8 cellular contexts compared by ENCODE assay signal in genomic region chr22:24894220-24894975, GRCh38. TPM values are rescaled to one million over a fixed set of nuclear protein-coding genes. Genes with fewer than 3 reads are reported as not detected.
DNase-seq lines count a peak whose midpoint lies in the region; ATAC-seq lines count a peak whose summit lies in the region.

No MANE protein-coding gene starts in this region.

- peak; percentile 97 for DNase-seq in Caki2 (ENCODE audit: low read depth)
- peak; percentile 58 for DNase-seq in NCI-H1105 treated with DMSO at 0.1 percent for 48 hours (lab: John Stamatoyannopoulos, UW)
- peak; percentile 97 for DNase-seq in amniotic epithelial cell (ENCODE audit: low read depth)
- peak; percentile 81 to 93 (median 92) for DNase-seq in right cardiac atrium
- no peak for DNase-seq in NK-92 treated with Interleukin-12 subunit alpha and Interleukin-12 subunit beta, amount 100 ng/mL, for 24 hours (lab: John Stamatoyannopoulos, UW)
- DNase-seq in activated CD4-positive, alpha-beta T cell treated with anti-CD3 and anti-CD28 coated beads for 1 hour, result no peak

- intact Hi-C loops in right cardiac atrium (cut with DNase I), result no loop called here

- peak overlapping the region in 2 of 3 donors; percentile 35 to 36 for H3K9ac ChIP-seq in skeletal muscle tissue (ENCODE audit: low read depth in 1 of 3, low read length in 3 of 3)

- H3K36me3 ChIP-seq in skeletal muscle tissue (ENCODE audit: control insufficient read depth in 3 of 3, insufficient read depth in 3 of 3, low read length in 3 of 3), result no peaks in the 10 kb centered on the region

- WGBS in right cardiac atrium, result 27% methylated on average over 16 of the region's 16 CpGs

- H3K27me3 ChIP-seq in right cardiac atrium (ENCODE audit: control insufficient read depth, insufficient read depth) (no peaks in the 10 kb centered on the region), skeletal muscle tissue (ENCODE audit: control insufficient read depth in 3 of 3, insufficient read depth in 3 of 3, low read length in 3 of 3) (peaks cover 0 to 3% (median 0%) of the 10 kb centered on the region in 3 donors)

- H3K4me3 ChIP-seq in right cardiac atrium (ENCODE audit: low read length) (no peak overlapping the region), skeletal muscle tissue (ENCODE audit: low read length in 3 of 3) (peak overlapping the region; percentile 28 to 54 (median 50))

- H3K27ac ChIP-seq in right cardiac atrium (ENCODE audit: low read length) (peak overlapping the region; percentile 54), skeletal muscle tissue (ENCODE audit: low read depth, low read length) (peak overlapping the region; percentile 86)

- peak; percentile 91 to 93 for ATAC-seq in right cardiac atrium
- no peak for ATAC-seq in HG03135 (IDR thresholded peaks at IDR 0.05; ENCODE audit: unreplicated experiment)

- H3K4me1 ChIP-seq in right cardiac atrium (ENCODE audit: control insufficient read depth, insufficient read depth, low read length) (no peaks in the 10 kb centered on the region), skeletal muscle tissue (ENCODE audit: control insufficient read depth in 3 of 3, insufficient read depth in 3 of 3, low read length in 3 of 3) (peaks cover 15 to 19% (median 15%) of the 10 kb centered on the region in 3 donors)

- no peaks in the 10 kb centered on the region for H3K9me3 ChIP-seq in right cardiac atrium (ENCODE audit: control insufficient read depth, low read length)
- H3K9me3 ChIP-seq in skeletal muscle tissue (ENCODE audit: control insufficient read depth in 3 of 3, low read length in 3 of 3), result no peaks in the 10 kb centered on the region

- in situ Hi-C loops in Caki2 (cut with HindIII; ENCODE audit: low pct_unique_long_range_greater_than_20kb, low sequenced_read_pairs), result no loop called here

RNA-seq across cellular contexts. Expression of gene LHFPL7, which starts 52.1 kb away (rescaled TPM):
- not detected in 2 replicates for total RNA-seq in Caki2 (2014; rRNA removed; shearing (Covaris generic); ENCODE audit: low replicate concordance)
- not detected for total RNA-seq in right cardiac atrium
- not detected for polyA plus RNA-seq in right cardiac atrium
- total RNA-seq in skeletal muscle tissue, result not detected

RNA-seq across cellular contexts. Expression of gene KIAA1671, which starts 58.1 kb away (rescaled TPM):
- 8.1 and 11.7 TPM in 2 replicates for total RNA-seq in Caki2 (2014; rRNA removed; shearing (Covaris generic); ENCODE audit: low replicate concordance)
- total RNA-seq in right cardiac atrium (10 to 100 TPM; 17.3 to 24.0 (median 20.3) TPM), skeletal muscle tissue (11.5 TPM)
- 7.5 TPM for polyA plus RNA-seq in right cardiac atrium

Comparison
In these comparisons a context has a peak if more than half of its experiments do, and no peak if none do; other contexts are left out.
1. DNase-seq: peak in Caki2 (single experiment), NCI-H1105 treated with DMSO at 0.1 percent for 48 hours (single experiment), amniotic epithelial cell (single experiment) and right cardiac atrium (3 of 3); none in NK-92 treated with Interleukin-12 subunit alpha and Interleukin-12 subunit beta, amount 100 ng/mL, for 24 hours (single experiment) and activated CD4-positive, alpha-beta T cell treated with anti-CD3 and anti-CD28 coated beads for 1 hour (single experiment).